Comparison of ENCODE assay signal across 24 cellular contexts in genomic region chr5:93644760-93645159, GRCh38.
DNase-seq lines count a peak whose midpoint lies in the region; FAIRE-seq and TF ChIP-seq lines count a peak whose summit lies in the region.
"Had no signal": no experiment of that assay in that cellular context is flagged by ENCODE, and none has a peak within 500 bp of the region (broad histone marks: within the 10 kb centered on the region; RNA-seq: fewer than 3 reads in every experiment).

No MANE protein-coding gene starts in this region.

- no peaks in the 10 kb centered on the region for H3K36me3 ChIP-seq in trophoblast cell (ENCODE audit: control insufficient read depth in 1 of 2, insufficient read depth in 2 of 2, low read length in 2 of 2)
- no peaks in the 10 kb centered on the region for H3K36me3 ChIP-seq in OCI-LY7 (ENCODE audit: insufficient read depth, low read length)
- H3K36me3 ChIP-seq: BE2C, BLaER1 had no signal

- intact Hi-C loops in OCI-LY7 (cut with micrococcal nuclease; ENCODE audit: unreplicated experiment) = no loop called here

- no peak overlapping the region for H3K4ac ChIP-seq in trophoblast cell (ENCODE audit: low read depth, low read length)

- H2BK120ac ChIP-seq in trophoblast cell (ENCODE audit: insufficient read depth, low read length, poor library complexity) = no peak overlapping the region

- H3K14ac ChIP-seq in trophoblast cell (ENCODE audit: low read length) = no peak overlapping the region

- FAIRE-seq in frontal cortex (lab: Jason Lieb, UNC) = no peak
- FAIRE-seq: A204.1, GM12891, GM19239 had no signal

- BruUV-seq in OCI-LY7 (replicated peaks; lab: Mats Ljungman, UMichigan) = no TSS peak

- H3K4me1 ChIP-seq in trophoblast cell (ENCODE audit: control insufficient read depth in 1 of 2, insufficient read depth in 2 of 2, low read length in 2 of 2) (no peaks in the 10 kb centered on the region), OCI-LY7 (ENCODE audit: insufficient read depth, low read length, poor library complexity, severe bottlenecking) (peaks cover under 1% of the 10 kb centered on the region)

- no peaks in the 10 kb centered on the region for H3K9me2 ChIP-seq in OCI-LY7 (ENCODE audit: insufficient read depth, low read length)

- H2BK5ac ChIP-seq in trophoblast cell (ENCODE audit: low read depth, low read length, poor library complexity) = no peak overlapping the region

- no peaks in the 10 kb centered on the region for H3K9me3 ChIP-seq in trophoblast cell (ENCODE audit: insufficient read depth, low read depth, low read length)
- H3K9me3 ChIP-seq in OCI-LY7 (ENCODE audit: low read length) = no peaks in the 10 kb centered on the region
- H3K9me3 ChIP-seq: BE2C had no signal

- H3K27ac ChIP-seq in trophoblast cell (ENCODE audit: low read depth, low read length) (no peak overlapping the region), OCI-LY7 (ENCODE audit: low read depth, low read length, poor library complexity, severe bottlenecking) (no peak overlapping the region)
- H3K27ac ChIP-seq: BLaER1 had no signal

- H2BK12ac ChIP-seq in trophoblast cell (ENCODE audit: low read length) = no peak overlapping the region

- no peaks in the 10 kb centered on the region for H4K20me1 ChIP-seq in OCI-LY7 (ENCODE audit: insufficient read depth, low read length)
- H4K20me1 ChIP-seq: BLaER1 had no signal

- H3K4me2 ChIP-seq in trophoblast cell (ENCODE audit: low read length) = no peak overlapping the region
- no peak overlapping the region for H3K4me2 ChIP-seq in OCI-LY7 (ENCODE audit: low read length)
- H3K4me2 ChIP-seq: BLaER1 had no signal

- H2AK5ac ChIP-seq in trophoblast cell (ENCODE audit: low read length) = no peak overlapping the region

- no peak overlapping the region for H3K18ac ChIP-seq in trophoblast cell (ENCODE audit: low read length)

- no peak overlapping the region for H4K8ac ChIP-seq in trophoblast cell (ENCODE audit: low read depth, low read length)

- H3K9ac ChIP-seq in trophoblast cell (ENCODE audit: low read length) = no peak overlapping the region
- H3K9ac ChIP-seq: BLaER1 had no signal

- H3K27me3 ChIP-seq in trophoblast cell (ENCODE audit: insufficient read depth, low read length) = peaks cover 2% of the 10 kb centered on the region
- H3K27me3 ChIP-seq: BE2C, BLaER1 had no signal

- CTCF ChIA-PET in OCI-LY7 (lab: Charles Lee; ENCODE audit: unreplicated experiment) = no interaction called here

- H4K12ac ChIP-seq in trophoblast cell (ENCODE audit: low read depth, low read length) = no peak overlapping the region

- no peak overlapping the region for H2AFZ ChIP-seq in trophoblast cell (ENCODE audit: insufficient read depth, low read length, poor library complexity)
- H2AFZ ChIP-seq in OCI-LY7 (ENCODE audit: low read length) = no peak overlapping the region

- H3K79me1 ChIP-seq in trophoblast cell (ENCODE audit: low read length) = no peaks in the 10 kb centered on the region

- DNase-seq in NCI-H146 (lab: John Stamatoyannopoulos, UW) = peak; percentile 31
- peak; percentile 27 for DNase-seq in NCI-H146 treated with DMSO at 0.1 percent for 48 hours (lab: John Stamatoyannopoulos, UW; ENCODE audit: unreplicated experiment)
- DNase-seq in trophoblast cell = peak; percentile 37 to 85
- no peak for DNase-seq in frontal cortex (ENCODE audit: low spot score in 2 of 2)
- no peak for DNase-seq in OCI-LY7 (ENCODE audit: low spot score)
- DNase-seq: 8988T; ACHN; BE2C; C1 segment of cervical spinal cord; CD4-positive, alpha-beta memory T cell; CD4-positive, CD25-positive, alpha-beta regulatory T cell; CD8-positive, alpha-beta memory T cell; COR-L47; DMS 273 treated with DMSO at 0.1 percent for 48 hours; DMS153; DMS53; DMS79; DND-41; EL; GDM1 had no signal

- H3K23ac ChIP-seq in trophoblast cell (ENCODE audit: low read length) = no peak overlapping the region

- no peak overlapping the region for H4K91ac ChIP-seq in trophoblast cell (ENCODE audit: low read depth, low read length)

- no CpG with 5 or more reads among the region's 2 CpGs for WGBS in trophoblast cell (ENCODE audit: extremely low coverage, insufficient coverage, insufficient read length)

- POLR2A ChIA-PET in OCI-LY7 (lab: Charles Lee) = no interaction called here

- no peak for TF ChIP-seq CTCF in OCI-LY7 (conservative IDR thresholded peaks at IDR 0.05; ENCODE audit: low read length)

- H3K79me2 ChIP-seq in trophoblast cell (ENCODE audit: control insufficient read depth, insufficient read depth, low read length, poor library complexity) (no peaks in the 10 kb centered on the region), OCI-LY7 (ENCODE audit: insufficient read depth, low read depth, low read length) (no peaks in the 10 kb centered on the region)

- H3K4me3 ChIP-seq in trophoblast cell (ENCODE audit: low read depth, low read length) = no peak overlapping the region
- no peak overlapping the region for H3K4me3 ChIP-seq in OCI-LY7 (ENCODE audit: low read depth, low read length, poor library complexity, severe bottlenecking)
- H3K4me3 ChIP-seq: BLaER1 had no signal

Comparison
In these comparisons a context has a peak if more than half of its experiments do, and no peak if none do; other contexts are left out.
1. DNase-seq: peak in NCI-H146 (single experiment), NCI-H146 treated with DMSO at 0.1 percent for 48 hours (single experiment) and trophoblast cell (2 of 2); none in frontal cortex (0 of 2) and OCI-LY7 (single experiment).